8 cellular contexts compared by ENCODE assay signal in genomic region chr17:81241648-81242420, GRCh38. TPM values are rescaled to one million over a fixed set of nuclear protein-coding genes. Genes with fewer than 3 reads are reported as not detected.
DNase-seq lines count a peak whose midpoint lies in the region; ATAC-seq and TF ChIP-seq lines count a peak whose summit lies in the region.

No MANE protein-coding gene starts in this region.

- H3K4me2 ChIP-seq in trophoblast cell (ENCODE audit: low read length) = no peak overlapping the region

- no peak overlapping the region for H3K9ac ChIP-seq in trophoblast cell (ENCODE audit: low read length)

- H3K4me3 ChIP-seq in esophagus muscularis mucosa (no peak overlapping the region), trophoblast cell (ENCODE audit: low read depth, low read length) (peak overlapping the region; percentile 16)

- no peak overlapping the region for H2AFZ ChIP-seq in trophoblast cell (ENCODE audit: insufficient read depth, low read length, poor library complexity)

- no peak overlapping the region for H3K18ac ChIP-seq in trophoblast cell (ENCODE audit: low read length)

- TF ChIP-seq POLR2A in esophagus muscularis mucosa (IDR thresholded peaks at IDR 0.05; ENCODE audit: low read depth) = no peak

- H3K9me3 ChIP-seq in esophagus muscularis mucosa (no peaks in the 10 kb centered on the region), trophoblast cell (ENCODE audit: insufficient read depth, low read depth, low read length) (peaks cover 3% of the 10 kb centered on the region)

- H3K4ac ChIP-seq in trophoblast cell (ENCODE audit: low read depth, low read length) = no peak overlapping the region

- H2AK5ac ChIP-seq in trophoblast cell (ENCODE audit: low read length) = no peak overlapping the region

- H2BK120ac ChIP-seq in trophoblast cell (ENCODE audit: insufficient read depth, low read length, poor library complexity) = no peak overlapping the region

- intact Hi-C loops in esophagus muscularis mucosa (cut with DNase I) = loop anchor here (1.0 kb wide), 1 partner anchor 100 kb away; no protein-coding TSS in a partner anchor

- H2BK12ac ChIP-seq in trophoblast cell (ENCODE audit: low read length) = no peak overlapping the region

- no peak overlapping the region for H4K8ac ChIP-seq in trophoblast cell (ENCODE audit: low read depth, low read length)

- H3K79me1 ChIP-seq in trophoblast cell (ENCODE audit: low read length) = peaks cover 8% of the 10 kb centered on the region

- H3K36me3 ChIP-seq in esophagus muscularis mucosa = peaks cover 0 to 28% (median 17%) of the 10 kb centered on the region in 4 donors
- H3K36me3 ChIP-seq in trophoblast cell (ENCODE audit: control insufficient read depth in 1 of 2, insufficient read depth in 2 of 2, low read length in 2 of 2) = peaks cover 11% of the 10 kb centered on the region in 2 experiments

- no peak overlapping the region for H2BK5ac ChIP-seq in trophoblast cell (ENCODE audit: low read depth, low read length, poor library complexity)

- no peak overlapping the region for H4K12ac ChIP-seq in trophoblast cell (ENCODE audit: low read depth, low read length)

- 69% methylated on average over 16 of the region's 26 CpGs for WGBS in esophagus muscularis mucosa
- no CpG with 5 or more reads among the region's 26 CpGs for WGBS in trophoblast cell (ENCODE audit: extremely low coverage, insufficient coverage, insufficient read length)

- TF ChIP-seq EP300 in esophagus muscularis mucosa (IDR thresholded peaks at IDR 0.05) = no peak

- TF ChIP-seq CTCF in esophagus muscularis mucosa (IDR thresholded peaks at IDR 0.05) = peak; percentile 69 to 84 (median 70)

- peaks cover 10% of the 10 kb centered on the region for H3K79me2 ChIP-seq in trophoblast cell (ENCODE audit: control insufficient read depth, insufficient read depth, low read length, poor library complexity)

- no peak overlapping the region for H4K91ac ChIP-seq in trophoblast cell (ENCODE audit: low read depth, low read length)

- no peak for ATAC-seq in activated CD4-positive, CD25-positive, alpha-beta regulatory T cell treated with anti-CD3 and anti-CD28 coated beads, Interleukin-2, amount 50 U/mL, for 24 hours
- ATAC-seq in GM18870 (IDR thresholded peaks at IDR 0.05; ENCODE audit: unreplicated experiment) = no peak

- H3K4me1 ChIP-seq in esophagus muscularis mucosa (peaks cover 18 to 46% (median 40%) of the 10 kb centered on the region in 4 donors), trophoblast cell (ENCODE audit: control insufficient read depth in 1 of 2, insufficient read depth in 2 of 2, low read length in 2 of 2) (peaks cover 12 to 19% of the 10 kb centered on the region in 2 experiments)

- peak overlapping the region in 1 of 4 donors; percentile 18 for H3K27ac ChIP-seq in esophagus muscularis mucosa (replicated peaks in 1 of 4)
- no peak overlapping the region for H3K27ac ChIP-seq in trophoblast cell (ENCODE audit: low read depth, low read length)

- no peaks in the 10 kb centered on the region for H3K27me3 ChIP-seq in esophagus muscularis mucosa
- no peaks in the 10 kb centered on the region for H3K27me3 ChIP-seq in trophoblast cell (ENCODE audit: insufficient read depth, low read length)

- H3K23ac ChIP-seq in trophoblast cell (ENCODE audit: low read length) = no peak overlapping the region

- H3K14ac ChIP-seq in trophoblast cell (ENCODE audit: low read length) = no peak overlapping the region

- peak; percentile 41 to 61 (median 49) for DNase-seq in activated CD4-positive, CD25-positive, alpha-beta regulatory T cell (lab: John Stamatoyannopoulos, UW)
- DNase-seq in NCI-H345 (lab: John Stamatoyannopoulos, UW) (peak; percentile 68), activated T-cell treated with anti-CD3 and anti-CD28 coated beads for 48 hours (ENCODE audit: low read depth) (peak; percentile 67), esophagus muscularis mucosa (ENCODE audit: extremely low spot score) (no peak), trophoblast cell (peak; percentile 35 to 49), NCI-H446 treated with DMSO at 0.1 percent for 48 hours (lab: John Stamatoyannopoulos, UW) (no peak)

RNA-seq across cellular contexts. Expression of gene NDUFAF8, which starts 2.7 kb away (rescaled TPM):
- total RNA-seq in esophagus muscularis mucosa = 10 to 100 TPM; 34.6 to 54.8 (median 40.4) TPM
- 85.8 and 86.1 TPM in 2 replicates for polyA plus RNA-seq in trophoblast cell (2013)

RNA-seq across cellular contexts. Expression of gene TEPSIN, which starts 3.0 kb away (rescaled TPM):
- total RNA-seq in esophagus muscularis mucosa = 10 to 100 TPM; 19.5 to 31.6 (median 23.5) TPM
- 17.9 and 18.0 TPM in 2 replicates for polyA plus RNA-seq in trophoblast cell (2013)

RNA-seq across cellular contexts. Expression of gene CEP131, which starts 19.1 kb away (rescaled TPM):
- 10 to 100 TPM in 1 of 4 donors, 1 to 10 TPM in 3; 4.5 to 10.6 (median 8.9) TPM for total RNA-seq in esophagus muscularis mucosa
- polyA plus RNA-seq in trophoblast cell (2013) = 6.3 TPM in 2 replicates

RNA-seq across cellular contexts. Expression of gene SLC38A10, which starts 53.3 kb away (rescaled TPM):
- total RNA-seq in esophagus muscularis mucosa = 100 to 1,000 TPM in 2 of 4 donors, 10 to 100 TPM in 2; 78.0 to 103 (median 93.4) TPM
- 35.9 and 39.2 TPM in 2 replicates for polyA plus RNA-seq in trophoblast cell (2013)

Comparison
In these comparisons a context has a peak if more than half of its experiments do, and no peak if none do; other contexts are left out.
1. DNase-seq: peak in activated CD4-positive, CD25-positive, alpha-beta regulatory T cell (4 of 4), NCI-H345 (single experiment), activated T-cell treated with anti-CD3 and anti-CD28 coated beads for 48 hours (single experiment) and trophoblast cell (2 of 2); none in esophagus muscularis mucosa (single experiment) and NCI-H446 treated with DMSO at 0.1 percent for 48 hours (single experiment).